19 cellular contexts compared by ENCODE assay signal in the genomic region with DNA sequence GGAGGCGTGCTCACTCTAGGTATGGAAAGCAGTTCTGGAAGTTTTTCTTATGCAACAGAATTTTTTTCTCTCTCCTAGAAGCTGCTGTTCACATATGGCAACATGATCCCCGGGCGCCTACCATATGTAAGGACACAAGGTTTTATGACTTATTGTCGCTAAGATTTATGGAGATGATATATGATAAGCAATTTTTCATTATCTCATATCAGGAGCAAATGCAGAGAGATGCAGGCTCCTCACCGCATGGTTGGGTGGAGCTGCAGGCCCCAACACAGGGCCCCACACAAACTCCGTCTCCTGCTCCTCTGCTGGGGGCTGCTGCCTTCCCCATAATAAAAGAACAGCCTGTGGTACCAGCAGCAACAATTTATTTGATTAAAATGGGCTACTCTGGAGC.
A peak's percentile ranks its signal among the peaks of the same experiment; 100 is the strongest.
DNase-seq lines count a peak whose midpoint lies in the region; ATAC-seq and TF ChIP-seq lines count a peak whose summit lies in the region.
"Had no signal": no experiment of that assay in that cellular context is flagged by ENCODE, and none has a peak within 500 bp of the region (broad histone marks: within the 10 kb centered on the region; RNA-seq: fewer than 3 reads in every experiment).

No MANE protein-coding gene starts in this region.

- H3K4me1 ChIP-seq in GM23338 (ENCODE audit: insufficient read depth) (no peaks in the 10 kb centered on the region; the same call in none of the 2 replicates), parathyroid adenoma (peaks cover 30% of the 10 kb centered on the region)
- H3K4me1 ChIP-seq: HAP-1 had no signal

- no peak overlapping the region for H3K27ac ChIP-seq in GM23338 (ENCODE audit: low read depth)
- peak overlapping the region; percentile 18 for H3K27ac ChIP-seq in parathyroid adenoma
- H3K27ac ChIP-seq: BLaER1, RWPE1 had no signal

- H3K4me2 ChIP-seq in GM23338 (no peak overlapping the region), parathyroid adenoma (ENCODE audit: low read length) (no peak overlapping the region)
- H3K4me2 ChIP-seq: BLaER1 had no signal

- peak; percentile 46; the same call in 2 of the 3 replicates for ATAC-seq in GM23338

- H3K9me2 ChIP-seq in GM23338 (ENCODE audit: insufficient read depth), result no peaks in the 10 kb centered on the region; the same call in 1 of the 2 replicates

- H3K27ac Mint-ChIP-seq in GM23338 (no peak overlapping the region), endothelial cell (ENCODE audit: unreplicated experiment) (peak overlapping the region; percentile 45)
- H3K27ac Mint-ChIP-seq: IgD-negative memory B cell had no signal

- no peaks in the 10 kb centered on the region for H3K79me2 ChIP-seq in GM23338 (replicated peaks; ENCODE audit: insufficient read depth)
- H3K79me2 ChIP-seq in parathyroid adenoma, result no peaks in the 10 kb centered on the region

- no peak overlapping the region for H3K9ac ChIP-seq in parathyroid adenoma
- H3K9ac ChIP-seq: BLaER1 had no signal

- H3K4me1 Mint-ChIP-seq in GM23338, result peaks cover 30% of the 10 kb centered on the region
- peaks cover 48% of the 10 kb centered on the region for H3K4me1 Mint-ChIP-seq in endothelial cell (ENCODE audit: unreplicated experiment)

- H3K9me3 Mint-ChIP-seq in GM23338, result no peaks in the 10 kb centered on the region; the same call in 2 of the 3 replicates
- H3K9me3 Mint-ChIP-seq in endothelial cell (ENCODE audit: unreplicated experiment), result no peaks in the 10 kb centered on the region
- H3K9me3 Mint-ChIP-seq: CD8-positive, alpha-beta memory T cell had no signal

- DNase-seq in GM23338 (ENCODE audit: low spot score) (no peak), SK-N-DZ (ENCODE audit: low spot score) (peak; percentile 37), endothelial cell (ENCODE audit: low spot score) (no peak), cerebellum (ENCODE audit: low spot score) (no peak), OCI-M1 (lab: John Stamatoyannopoulos, UW) (no peak), T-helper 1 cell (no peak)
- DNase-seq: ACHN; CD8-positive, alpha-beta memory T cell; Karpas-422; NCI-H1417; NCI-H1694 treated with DMSO at 0.1 percent for 48 hours; NCI-H2081 treated with DMSO at 0.1 percent for 48 hours; NCI-H748 treated with DMSO at 0.1 percent for 48 hours; SHP77 treated with DMSO at 0.1 percent for 48 hours had no signal

- no peaks in the 10 kb centered on the region for H4K20me1 ChIP-seq in GM23338 (replicated peaks; ENCODE audit: insufficient read depth)
- H4K20me1 ChIP-seq: BLaER1 had no signal

- H3K36me3 ChIP-seq in GM23338 (ENCODE audit: insufficient read depth) (no peaks in the 10 kb centered on the region), parathyroid adenoma (ENCODE audit: control insufficient read depth, insufficient read depth, low read length) (no peaks in the 10 kb centered on the region)
- H3K36me3 ChIP-seq: BLaER1, HAP-1 had no signal

- H2AFZ ChIP-seq in GM23338 (peak overlapping the region; percentile 84; the same call in 1 of the 2 replicates), parathyroid adenoma (peak overlapping the region; percentile 78)

- H3K36me3 Mint-ChIP-seq in GM23338 (ENCODE audit: low read depth), result no peaks in the 10 kb centered on the region
- H3K36me3 Mint-ChIP-seq in endothelial cell (ENCODE audit: low read depth, unreplicated experiment), result no peaks in the 10 kb centered on the region
- H3K36me3 Mint-ChIP-seq: CD8-positive, alpha-beta memory T cell had no signal

- H3K4me3 Mint-ChIP-seq in GM23338 (no peak overlapping the region), endothelial cell (ENCODE audit: unreplicated experiment) (no peak overlapping the region)
- H3K4me3 Mint-ChIP-seq: CD8-positive, alpha-beta memory T cell; IgD-negative memory B cell had no signal

- H3K9me3 ChIP-seq in parathyroid adenoma (ENCODE audit: control insufficient read depth, low read length), result no peaks in the 10 kb centered on the region
- H3K9me3 ChIP-seq: BLaER1, HAP-1 had no signal

- TF ChIP-seq CTCF in GM23338 (conservative IDR thresholded peaks at IDR 0.05; ENCODE audit: low read depth in 2 of 2) (no peak), endothelial cell (IDR thresholded peaks at IDR 0.05; ENCODE audit: unreplicated experiment) (no peak), parathyroid adenoma (IDR thresholded peaks at IDR 0.05) (no peak)

- H3K27me3 Mint-ChIP-seq in GM23338 (ENCODE audit: insufficient read depth, low read depth, poor library complexity) (peaks cover 3% of the 10 kb centered on the region), endothelial cell (ENCODE audit: unreplicated experiment) (peaks cover 1% of the 10 kb centered on the region)
- H3K27me3 Mint-ChIP-seq: CD8-positive, alpha-beta memory T cell had no signal

- H3K4me3 ChIP-seq in GM23338 (no peak overlapping the region), parathyroid adenoma (ENCODE audit: low read depth, low read length) (no peak overlapping the region)
- H3K4me3 ChIP-seq: BLaER1, HAP-1 had no signal

- H3K27me3 ChIP-seq in GM23338 (ENCODE audit: insufficient read depth) (no peaks in the 10 kb centered on the region), parathyroid adenoma (ENCODE audit: control insufficient read depth, insufficient read depth, low read length) (no peaks in the 10 kb centered on the region)
- H3K27me3 ChIP-seq: BLaER1 had no signal

- no peaks in the 10 kb centered on the region for H3F3A ChIP-seq in GM23338 (replicated peaks; ENCODE audit: low read depth)

TF ChIP-seq in GM23338, 12 proteins besides CTCF, POLR2A, EP300 and RAD21 (continues in another document):
- TF ChIP-seq ZNF331 (CRISPR knock-in tag; IDR thresholded peaks at IDR 0.05; ENCODE audit: low read depth) (no peak), CREB1 (CRISPR knock-in tag; IDR thresholded peaks at IDR 0.05; ENCODE audit: low read depth) (no peak), EZH2phosphoT487 (IDR thresholded peaks at IDR 0.05; ENCODE audit: unreplicated experiment) (no peak), JUNB (IDR thresholded peaks at IDR 0.05; ENCODE audit: unreplicated experiment) (no peak), EZH2 (IDR thresholded peaks at IDR 0.05; ENCODE audit: low read depth, unreplicated experiment) (no peak)
- TF ChIP-seq, protein P1, sequence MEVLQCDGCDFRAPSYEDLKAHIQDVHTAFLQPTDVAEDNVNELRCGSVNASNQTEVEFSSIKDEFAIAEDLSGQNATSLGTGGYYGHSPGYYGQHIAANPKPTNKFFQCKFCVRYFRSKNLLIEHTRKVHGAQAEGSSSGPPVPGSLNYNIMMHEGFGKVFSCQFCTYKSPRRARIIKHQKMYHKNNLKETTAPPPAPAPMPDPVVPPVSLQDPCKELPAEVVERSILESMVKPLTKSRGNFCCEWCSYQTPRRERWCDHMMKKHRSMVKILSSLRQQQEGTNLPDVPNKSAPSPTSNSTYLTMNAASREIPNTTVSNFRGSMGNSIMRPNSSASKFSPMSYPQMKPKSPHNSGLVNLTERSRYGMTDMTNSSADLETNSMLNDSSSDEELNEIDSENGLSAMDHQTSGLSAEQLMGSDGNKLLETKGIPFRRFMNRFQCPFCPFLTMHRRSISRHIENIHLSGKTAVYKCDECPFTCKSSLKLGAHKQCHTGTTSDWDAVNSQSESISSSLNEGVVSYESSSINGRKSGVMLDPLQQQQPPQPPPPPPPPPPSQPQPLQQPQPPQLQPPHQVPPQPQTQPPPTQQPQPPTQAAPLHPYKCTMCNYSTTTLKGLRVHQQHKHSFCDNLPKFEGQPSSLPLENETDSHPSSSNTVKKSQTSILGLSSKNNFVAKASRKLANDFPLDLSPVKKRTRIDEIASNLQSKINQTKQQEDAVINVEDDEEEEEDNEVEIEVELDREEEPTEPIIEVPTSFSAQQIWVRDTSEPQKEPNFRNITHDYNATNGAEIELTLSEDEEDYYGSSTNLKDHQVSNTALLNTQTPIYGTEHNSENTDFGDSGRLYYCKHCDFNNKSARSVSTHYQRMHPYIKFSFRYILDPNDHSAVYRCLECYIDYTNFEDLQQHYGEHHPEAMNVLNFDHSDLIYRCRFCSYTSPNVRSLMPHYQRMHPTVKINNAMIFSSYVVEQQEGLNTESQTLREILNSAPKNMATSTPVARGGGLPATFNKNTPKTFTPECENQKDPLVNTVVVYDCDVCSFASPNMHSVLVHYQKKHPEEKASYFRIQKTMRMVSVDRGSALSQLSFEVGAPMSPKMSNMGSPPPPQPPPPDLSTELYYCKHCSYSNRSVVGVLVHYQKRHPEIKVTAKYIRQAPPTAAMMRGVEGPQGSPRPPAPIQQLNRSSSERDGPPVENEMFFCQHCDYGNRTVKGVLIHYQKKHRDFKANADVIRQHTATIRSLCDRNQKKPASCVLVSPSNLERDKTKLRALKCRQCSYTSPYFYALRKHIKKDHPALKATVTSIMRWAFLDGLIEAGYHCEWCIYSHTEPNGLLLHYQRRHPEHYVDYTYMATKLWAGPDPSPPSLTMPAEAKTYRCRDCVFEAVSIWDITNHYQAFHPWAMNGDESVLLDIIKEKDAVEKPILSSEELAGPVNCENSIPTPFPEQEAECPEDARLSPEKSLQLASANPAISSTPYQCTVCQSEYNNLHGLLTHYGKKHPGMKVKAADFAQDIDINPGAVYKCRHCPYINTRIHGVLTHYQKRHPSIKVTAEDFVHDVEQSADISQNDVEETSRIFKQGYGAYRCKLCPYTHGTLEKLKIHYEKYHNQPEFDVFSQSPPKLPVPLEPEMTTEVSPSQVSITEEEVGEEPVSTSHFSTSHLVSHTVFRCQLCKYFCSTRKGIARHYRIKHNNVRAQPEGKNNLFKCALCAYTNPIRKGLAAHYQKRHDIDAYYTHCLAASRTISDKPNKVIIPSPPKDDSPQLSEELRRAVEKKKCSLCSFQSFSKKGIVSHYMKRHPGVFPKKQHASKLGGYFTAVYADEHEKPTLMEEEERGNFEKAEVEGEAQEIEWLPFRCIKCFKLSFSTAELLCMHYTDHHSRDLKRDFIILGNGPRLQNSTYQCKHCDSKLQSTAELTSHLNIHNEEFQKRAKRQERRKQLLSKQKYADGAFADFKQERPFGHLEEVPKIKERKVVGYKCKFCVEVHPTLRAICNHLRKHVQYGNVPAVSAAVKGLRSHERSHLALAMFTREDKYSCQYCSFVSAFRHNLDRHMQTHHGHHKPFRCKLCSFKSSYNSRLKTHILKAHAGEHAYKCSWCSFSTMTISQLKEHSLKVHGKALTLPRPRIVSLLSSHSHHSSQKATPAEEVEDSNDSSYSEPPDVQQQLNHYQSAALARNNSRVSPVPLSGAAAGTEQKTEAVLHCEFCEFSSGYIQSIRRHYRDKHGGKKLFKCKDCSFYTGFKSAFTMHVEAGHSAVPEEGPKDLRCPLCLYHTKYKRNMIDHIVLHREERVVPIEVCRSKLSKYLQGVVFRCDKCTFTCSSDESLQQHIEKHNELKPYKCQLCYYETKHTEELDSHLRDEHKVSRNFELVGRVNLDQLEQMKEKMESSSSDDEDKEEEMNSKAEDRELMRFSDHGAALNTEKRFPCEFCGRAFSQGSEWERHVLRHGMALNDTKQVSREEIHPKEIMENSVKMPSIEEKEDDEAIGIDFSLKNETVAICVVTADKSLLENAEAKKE (CRISPR knock-in tag; IDR thresholded peaks at IDR 0.05), result no peak
